ENCODE assay signal across 1 cellular context in genomic region chr16:31480851-31481250, GRCh38.
TF ChIP-seq lines count a peak whose summit lies in the region.

No MANE protein-coding gene starts in this region.

TF ChIP-seq in IMR-90, 13 proteins besides CTCF, POLR2A, EP300 and RAD21 (continued from another document):
- TF ChIP-seq ELK1 (IDR thresholded peaks at IDR 0.05; ENCODE audit: borderline replicate concordance, low read depth, low read length) (no peak), BHLHE40 (IDR thresholded peaks at IDR 0.05; ENCODE audit: low read depth, low read length) (no peak), FOS (IDR thresholded peaks at IDR 0.05; ENCODE audit: low read depth, low read length) (no peak), MAZ (IDR thresholded peaks at IDR 0.05; ENCODE audit: borderline replicate concordance, low read depth, low read length) (no peak), NFE2L2 (IDR thresholded peaks at IDR 0.05; ENCODE audit: low read depth, low read length) (no peak), RFX5 (IDR thresholded peaks at IDR 0.05; ENCODE audit: low read depth, low read length) (no peak)
TF ChIP-seq in IMR-90: peak in this region for 0.
